16 cellular contexts compared by ENCODE assay signal in the genomic region with DNA sequence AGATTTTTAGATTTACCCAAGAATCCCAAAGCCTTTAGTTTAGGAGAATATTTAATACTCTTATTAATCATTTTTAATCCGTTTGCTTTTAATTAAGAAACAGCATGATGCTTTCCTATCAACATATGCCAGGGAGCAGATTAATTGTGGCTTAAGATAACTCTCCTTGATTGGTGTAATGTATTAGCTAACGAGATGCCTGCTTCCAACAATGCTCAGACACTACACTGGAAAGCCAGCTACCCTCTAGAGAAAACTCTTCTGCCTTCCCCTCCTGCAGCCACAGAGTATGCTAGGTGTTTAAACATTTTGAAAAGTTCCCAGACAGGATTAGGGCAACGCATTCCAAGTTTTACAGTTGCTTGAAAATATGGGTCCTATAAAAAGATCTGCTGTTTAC.
DNase-seq lines count a peak whose midpoint lies in the region; ATAC-seq and TF ChIP-seq lines count a peak whose summit lies in the region.
"Had no signal": no experiment of that assay in that cellular context is flagged by ENCODE, and none has a peak within 500 bp of the region (broad histone marks: within the 10 kb centered on the region; RNA-seq: fewer than 3 reads in every experiment).

No MANE protein-coding gene starts in this region.

- H3K4me3 Mint-ChIP-seq in T-helper 2 cell treated with Interferon-gamma antibody and Interleukin-4, amounts not matched to agents 5 μg/mL and 100 μg/mL, for 36 hours = peak overlapping the region; percentile 69
- H3K4me3 Mint-ChIP-seq in activated naive CD8-positive, alpha-beta T cell treated with anti-CD3 and anti-CD28 coated beads for 36 hours = no peak overlapping the region

- H3K9me3 ChIP-seq in MM.1S (replicated peaks; ENCODE audit: insufficient read depth, low read length) (no peaks in the 10 kb centered on the region), neutrophil (no peaks in the 10 kb centered on the region)
- H3K9me3 ChIP-seq: ovary, tibial nerve had no signal

- H3K36me3 ChIP-seq in MM.1S (replicated peaks; ENCODE audit: insufficient read depth, low read length) (no peaks in the 10 kb centered on the region), neutrophil (no peaks in the 10 kb centered on the region)
- H3K36me3 ChIP-seq: ovary had no signal

- DNase-seq in T-helper 2 cell treated with Interferon-gamma antibody and Interleukin-4, amounts not matched to agents 5 μg/mL and 100 μg/mL, for 36 hours (ENCODE audit: low spot score) = no peak
- DNase-seq in T-helper 2 cell (no peak), MM.1S (no peak), NCI-H146 (lab: John Stamatoyannopoulos, UW) (no peak)
- DNase-seq in activated naive CD8-positive, alpha-beta T cell treated with anti-CD3 and anti-CD28 coated beads for 36 hours = no peak
- DNase-seq: 8988T, amygdala, NCI-H1092, ovary, RPMI8226 had no signal

- H3K9ac ChIP-seq in MM.1S (ENCODE audit: low read length) = no peak overlapping the region

- no peaks in the 10 kb centered on the region for H3K27me3 Mint-ChIP-seq in T-helper 2 cell treated with Interferon-gamma antibody and Interleukin-4, amounts not matched to agents 5 μg/mL and 100 μg/mL, for 36 hours (ENCODE audit: low read depth)
- H3K27me3 Mint-ChIP-seq in activated naive CD8-positive, alpha-beta T cell treated with anti-CD3 and anti-CD28 coated beads for 36 hours = no peaks in the 10 kb centered on the region
- H3K27me3 Mint-ChIP-seq: IgD-negative memory B cell had no signal

- H3K27ac ChIP-seq in MM.1S (ENCODE audit: low read length) = peak overlapping the region; percentile 84; the same call in 1 of the 2 replicates
- peak overlapping the region; percentile 76 for H3K27ac ChIP-seq in neutrophil
- H3K27ac ChIP-seq: ovary had no signal

- H3K9me3 Mint-ChIP-seq in T-helper 2 cell treated with Interferon-gamma antibody and Interleukin-4, amounts not matched to agents 5 μg/mL and 100 μg/mL, for 36 hours = no peaks in the 10 kb centered on the region
- H3K9me3 Mint-ChIP-seq in activated naive CD8-positive, alpha-beta T cell treated with anti-CD3 and anti-CD28 coated beads for 36 hours = no peaks in the 10 kb centered on the region
- H3K9me3 Mint-ChIP-seq: IgD-negative memory B cell had no signal

- peak overlapping the region; percentile 92 for H3K27ac Mint-ChIP-seq in T-helper 2 cell treated with Interferon-gamma antibody and Interleukin-4, amounts not matched to agents 5 μg/mL and 100 μg/mL, for 36 hours
- peak overlapping the region; percentile 27 for H3K27ac Mint-ChIP-seq in activated naive CD8-positive, alpha-beta T cell treated with anti-CD3 and anti-CD28 coated beads for 36 hours

- peaks cover 17% of the 10 kb centered on the region for H3K36me3 Mint-ChIP-seq in T-helper 2 cell treated with Interferon-gamma antibody and Interleukin-4, amounts not matched to agents 5 μg/mL and 100 μg/mL, for 36 hours (ENCODE audit: low read depth)
- H3K36me3 Mint-ChIP-seq in activated naive CD8-positive, alpha-beta T cell treated with anti-CD3 and anti-CD28 coated beads for 36 hours = peaks cover 35% of the 10 kb centered on the region

- no peak for ATAC-seq in HG03139 (IDR thresholded peaks at IDR 0.05; ENCODE audit: unreplicated experiment)
- no peak for ATAC-seq in GM19023 (IDR thresholded peaks at IDR 0.05; ENCODE audit: unreplicated experiment)

- peak overlapping the region; percentile 42; the same call in 1 of the 2 replicates for H3K4me2 ChIP-seq in MM.1S (ENCODE audit: low read depth, low read length)

- H3K4me3 ChIP-seq in MM.1S (ENCODE audit: low read length) = no peak overlapping the region
- H3K4me3 ChIP-seq in neutrophil (ENCODE audit: low read depth in 1 of 2, low read length in 1 of 2) = no peak overlapping the region
- H3K4me3 ChIP-seq: ovary, skin epidermis, tibial nerve had no signal

- H3K4me1 Mint-ChIP-seq in T-helper 2 cell treated with Interferon-gamma antibody and Interleukin-4, amounts not matched to agents 5 μg/mL and 100 μg/mL, for 36 hours (ENCODE audit: low read depth) = peaks cover 46% of the 10 kb centered on the region
- H3K4me1 Mint-ChIP-seq in activated naive CD8-positive, alpha-beta T cell treated with anti-CD3 and anti-CD28 coated beads for 36 hours = peaks cover 32% of the 10 kb centered on the region

- H3K79me2 ChIP-seq in MM.1S (ENCODE audit: low read length) = no peaks in the 10 kb centered on the region

- no peaks in the 10 kb centered on the region for H3K9me2 ChIP-seq in MM.1S (replicated peaks; ENCODE audit: insufficient read depth, low read length)

- H3F3A ChIP-seq in MM.1S (ENCODE audit: insufficient read depth, low read length) = peaks cover 14% of the 10 kb centered on the region; the same call in 1 of the 2 replicates

- no peaks in the 10 kb centered on the region for H4K20me1 ChIP-seq in MM.1S (ENCODE audit: insufficient read depth, low read length)

- H3K27me3 ChIP-seq in MM.1S (replicated peaks; ENCODE audit: insufficient read depth, low read length) (no peaks in the 10 kb centered on the region), neutrophil (no peaks in the 10 kb centered on the region)
- H3K27me3 ChIP-seq: ovary, tibial nerve had no signal

- no peak for TF ChIP-seq CTCF in MM.1S (IDR thresholded peaks at IDR 0.05; ENCODE audit: low read length)
- no peak for TF ChIP-seq CTCF in neutrophil (IDR thresholded peaks at IDR 0.05)

- H3K4me1 ChIP-seq in MM.1S (ENCODE audit: low read length) (peaks cover 27% of the 10 kb centered on the region), neutrophil (ENCODE audit: control insufficient read depth in 1 of 2, insufficient read depth in 1 of 2, low read depth in 1 of 2, low read length in 1 of 2) (peaks cover 25 to 32% of the 10 kb centered on the region in 2 experiments)

- no peak overlapping the region for H2AFZ ChIP-seq in MM.1S (ENCODE audit: low read length)
